In genomic region chr3:100063929-100064461, GRCh38 we compare ENCODE assay signal across 14 cellular contexts. TPM values are rescaled to one million over a fixed set of nuclear protein-coding genes. Genes with fewer than 3 reads are reported as not detected.
DNase-seq lines count a peak whose midpoint lies in the region; ATAC-seq and TF ChIP-seq lines count a peak whose summit lies in the region.
"Had no signal": no experiment of that assay in that cellular context is flagged by ENCODE, and none has a peak within 500 bp of the region (broad histone marks: within the 10 kb centered on the region; RNA-seq: fewer than 3 reads in every experiment).

No MANE protein-coding gene starts in this region.

- no peak for ATAC-seq in activated CD4-positive, CD25-positive, alpha-beta regulatory T cell treated with anti-CD3 and anti-CD28 coated beads, Interleukin-2, amount 50 U/mL, for 24 hours
- ATAC-seq: pancreas had no signal

- H3K4me1 ChIP-seq in SJSA1 (replicated peaks) (peaks cover 33% of the 10 kb centered on the region), rectal smooth muscle tissue (ENCODE audit: control insufficient read depth, insufficient read depth, low read length) (peaks cover 2% of the 10 kb centered on the region)
- H3K4me1 ChIP-seq: pancreas had no signal

- H3K4me3 ChIP-seq in SJSA1 (no peak overlapping the region), fibroblast of villous mesenchyme (ENCODE audit: low read depth, low read length) (peak overlapping the region; percentile 29), rectal smooth muscle tissue (ENCODE audit: low read length) (no peak overlapping the region)
- H3K4me3 ChIP-seq: pancreas, spleen had no signal

- H3K9me3 ChIP-seq in SJSA1 (replicated peaks), result no peaks in the 10 kb centered on the region
- H3K9me3 ChIP-seq: pancreas, spleen had no signal

- H3K27ac ChIP-seq in SJSA1 (0 out of 2 replicates have a peak overlapping the region, but pooled peaks have one; percentile 12), rectal smooth muscle tissue (ENCODE audit: low read depth, low read length) (peak overlapping the region; percentile 21)
- H3K27ac ChIP-seq: HL-60, pancreas had no signal

- DNase-seq in GF-D8 (lab: John Stamatoyannopoulos, UW) (peak; percentile 15), SJSA1 (ENCODE audit: low read depth in 1 of 2, low spot score in 2 of 2) (no peak), fibroblast of villous mesenchyme (ENCODE audit: low read depth) (peak; percentile 97), NCI-H524 (lab: John Stamatoyannopoulos, UW) (no peak), retina (no peak), dedifferentiated amniotic fluid mesenchymal stem cell (ENCODE audit: extremely low spot score) (no peak)
- DNase-seq: KG1; NCI-H1105; NK-92 treated with Interleukin-12 subunit alpha and Interleukin-12 subunit beta, amount 100 ng/mL, for 24 hours; pancreas; spleen had no signal

- H3K36me3 ChIP-seq in SJSA1 (no peaks in the 10 kb centered on the region), rectal smooth muscle tissue (ENCODE audit: control insufficient read depth, insufficient read depth, low read length) (no peaks in the 10 kb centered on the region)
- H3K36me3 ChIP-seq: pancreas, spleen had no signal

- no peak overlapping the region for H3K9ac ChIP-seq in rectal smooth muscle tissue (ENCODE audit: low read length)

- H3K27me3 ChIP-seq in SJSA1 (replicated peaks), result no peaks in the 10 kb centered on the region
- no peaks in the 10 kb centered on the region for H3K27me3 ChIP-seq in rectal smooth muscle tissue (ENCODE audit: control insufficient read depth, insufficient read depth, low read length)
- H3K27me3 ChIP-seq: pancreas, spleen had no signal

- TF ChIP-seq CTCF in fibroblast of villous mesenchyme (IDR thresholded peaks at IDR 0.05; ENCODE audit: insufficient read depth, low read depth, low read length), result no peak

RNA-seq across cellular contexts. Expression of gene FILIP1L, which starts 50.3 kb away (rescaled TPM):
- 17.4 and 27.0 TPM in 2 replicates for total RNA-seq in SJSA1 (2014; rRNA removed; shearing (Covaris generic))
- 146 and 213 TPM in 2 replicates for total RNA-seq in fibroblast of villous mesenchyme

Comparison
In these comparisons a context has a peak if more than half of its experiments do, and no peak if none do; other contexts are left out.
1. DNase-seq: peak in GF-D8 (single experiment) and fibroblast of villous mesenchyme (single experiment); none in SJSA1 (0 of 2), NCI-H524 (0 of 2), retina (single experiment) and dedifferentiated amniotic fluid mesenchymal stem cell (single experiment).